Comparison of ENCODE assay signal across 28 cellular contexts in the genomic region with DNA sequence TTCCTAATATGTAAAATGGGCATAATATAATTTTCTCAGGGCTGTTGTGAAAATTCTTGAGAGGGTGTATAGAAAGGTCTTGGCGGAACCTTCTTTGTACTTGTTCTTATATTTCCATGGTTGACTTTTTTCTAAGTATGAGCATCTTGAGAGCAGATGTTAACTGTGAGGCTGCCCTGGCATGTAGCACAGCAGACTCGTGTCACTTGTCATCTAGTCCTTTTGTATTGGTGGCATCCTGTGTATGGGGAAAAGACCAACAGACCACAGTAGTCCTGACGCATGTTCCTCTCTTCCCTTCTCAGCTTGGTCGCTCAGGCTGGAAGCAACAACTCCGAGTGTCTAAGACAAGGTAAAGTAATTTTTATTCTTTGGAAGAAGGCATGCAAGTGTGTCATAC.
"Had no signal": no experiment of that assay in that cellular context is flagged by ENCODE, and none has a peak within 500 bp of the region (broad histone marks: within the 10 kb centered on the region; RNA-seq: fewer than 3 reads in every experiment).

No MANE protein-coding gene starts in this region.

- H3K4me1 Mint-ChIP-seq: nephron had no signal

- H3K9me3 ChIP-seq: left ventricle myocardium inferior, mucosa of descending colon, pancreas, prostate gland, suprapubic skin, thoracic aorta, tibial artery, upper lobe of right lung had no signal

- H3K27ac Mint-ChIP-seq: nephron; stimulated activated naive CD8-positive, alpha-beta T cell treated with anti-CD3 and anti-CD28 coated beads, Interleukin-15, Interleukin-2, amounts not matched to agents 100 ng/mL and 50 ng/mL, for 24 hours had no signal

- ATAC-seq: naive thymus-derived CD8-positive, alpha-beta T cell; sciatic nerve had no signal

- DNase-seq: islet precursor cell; left ventricle myocardium inferior; midbrain; mucosa of descending colon; naive thymus-derived CD8-positive, alpha-beta T cell; pancreas; posterior cingulate gyrus; retina; right cardiac atrium; stimulated activated CD4-positive, alpha-beta T cell treated with anti-CD3 and anti-CD28 coated beads, Interleukin-12 subunit alpha, Interleukin-12 subunit beta, amount 100 ng/mL, for 4 hours; stimulated activated CD4-positive, alpha-beta T cell treated with anti-CD3 and anti-CD28 coated beads, Interleukin-15, amount 100 ng/mL, for 24 hours; stimulated activated CD4-positive, alpha-beta T cell treated with anti-CD3 and anti-CD28 coated beads, Interleukin-2, amount 100 ng/mL, for 24 hours; stimulated activated CD4-positive, alpha-beta T cell treated with anti-CD3 and anti-CD28 coated beads, Interleukin-4, amount 100 ng/mL, for 1 hour; stimulated activated naive CD4-positive, alpha-beta T cell; tibial artery; trophoblast cell; upper lobe of right lung had no signal

- H3K27ac ChIP-seq: hepatocyte, left ventricle myocardium inferior, pancreas, prostate gland, suprapubic skin, thoracic aorta, tibial artery, upper lobe of right lung had no signal

- H3K27me3 ChIP-seq: hepatocyte, suprapubic skin, tibial artery, upper lobe of right lung had no signal

- FAIRE-seq: pancreas, urothelium cell line had no signal

- H3K36me3 Mint-ChIP-seq: naive thymus-derived CD8-positive, alpha-beta T cell had no signal

- H3K4me1 ChIP-seq: pancreas, prostate gland, upper lobe of right lung had no signal

- H3K4me3 ChIP-seq: hepatocyte, left ventricle myocardium inferior, lung, mucosa of descending colon, pancreas, prostate gland, skin epidermis, suprapubic skin, thoracic aorta, tibial artery, upper lobe of right lung had no signal

- H3K9me3 Mint-ChIP-seq: naive thymus-derived CD8-positive, alpha-beta T cell; stimulated activated naive CD8-positive, alpha-beta T cell treated with anti-CD3 and anti-CD28 coated beads, Interleukin-15, Interleukin-2, amounts not matched to agents 100 ng/mL and 50 ng/mL, for 24 hours had no signal

- H3K79me2 ChIP-seq: hepatocyte had no signal

- H3K36me3 ChIP-seq: left ventricle myocardium inferior, pancreas, prostate gland, suprapubic skin, thoracic aorta, tibial artery, upper lobe of right lung had no signal

- H2AFZ ChIP-seq: hepatocyte had no signal

- H3K4me3 Mint-ChIP-seq: naive thymus-derived CD8-positive, alpha-beta T cell; nephron; neural crest cell; stimulated activated naive CD8-positive, alpha-beta T cell treated with anti-CD3 and anti-CD28 coated beads, Interleukin-15, Interleukin-2, amounts not matched to agents 100 ng/mL and 50 ng/mL, for 24 hours had no signal

- H3K4me2 ChIP-seq: hepatocyte had no signal
